Comparison of ENCODE assay signal across 1 cellular context in the genomic region with DNA sequence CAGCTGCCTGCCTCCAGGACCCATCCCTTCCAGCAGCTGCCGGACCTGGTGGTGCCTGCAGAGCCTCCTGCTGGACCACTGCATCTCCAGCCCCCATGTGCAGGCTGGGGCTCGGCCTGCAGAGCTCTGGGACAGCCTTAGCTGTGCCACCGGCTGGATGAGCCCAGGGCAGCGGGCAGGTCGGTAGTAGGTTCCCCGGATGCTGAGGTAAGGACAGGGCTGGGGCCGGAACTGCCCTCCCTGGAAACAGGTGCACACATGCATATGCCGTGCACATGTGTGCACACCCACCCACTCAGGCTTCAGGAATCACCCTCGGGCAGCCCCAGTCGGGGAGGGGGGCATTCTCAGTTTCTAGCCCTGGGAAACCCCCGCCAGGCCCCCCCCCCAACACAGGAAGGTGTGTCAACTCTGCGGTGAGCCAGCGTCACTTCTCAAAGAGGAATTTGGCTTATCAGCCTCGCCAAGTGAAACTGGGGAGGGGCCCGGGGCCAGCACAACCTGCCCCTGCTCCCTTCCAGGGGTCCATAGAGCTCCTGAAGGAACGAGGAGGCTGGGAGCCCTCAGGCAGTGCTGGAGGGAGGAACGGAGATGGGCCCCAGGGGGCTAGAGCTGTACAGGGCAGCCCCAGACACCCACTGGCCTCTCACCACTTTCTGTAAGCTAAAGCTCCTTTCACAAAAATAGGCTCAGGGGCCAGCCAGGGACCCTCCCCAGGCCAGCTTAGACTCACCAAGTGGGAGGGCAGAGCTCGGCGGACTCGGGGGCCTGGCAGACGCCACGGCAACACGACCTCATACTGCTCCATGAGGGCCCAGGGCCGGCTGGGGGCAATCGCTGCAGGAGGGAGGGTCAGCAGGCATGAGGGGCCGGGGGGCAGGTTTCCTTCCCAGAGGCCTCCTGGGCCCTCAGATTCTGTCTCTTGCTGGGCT.
TF ChIP-seq lines count a peak whose summit lies in the region.

No MANE protein-coding gene starts in this region.

TF ChIP-seq in K562, 482 proteins besides CTCF, POLR2A, EP300 and RAD21 (continued from another document and continues in another):
- TF ChIP-seq, protein P1, sequence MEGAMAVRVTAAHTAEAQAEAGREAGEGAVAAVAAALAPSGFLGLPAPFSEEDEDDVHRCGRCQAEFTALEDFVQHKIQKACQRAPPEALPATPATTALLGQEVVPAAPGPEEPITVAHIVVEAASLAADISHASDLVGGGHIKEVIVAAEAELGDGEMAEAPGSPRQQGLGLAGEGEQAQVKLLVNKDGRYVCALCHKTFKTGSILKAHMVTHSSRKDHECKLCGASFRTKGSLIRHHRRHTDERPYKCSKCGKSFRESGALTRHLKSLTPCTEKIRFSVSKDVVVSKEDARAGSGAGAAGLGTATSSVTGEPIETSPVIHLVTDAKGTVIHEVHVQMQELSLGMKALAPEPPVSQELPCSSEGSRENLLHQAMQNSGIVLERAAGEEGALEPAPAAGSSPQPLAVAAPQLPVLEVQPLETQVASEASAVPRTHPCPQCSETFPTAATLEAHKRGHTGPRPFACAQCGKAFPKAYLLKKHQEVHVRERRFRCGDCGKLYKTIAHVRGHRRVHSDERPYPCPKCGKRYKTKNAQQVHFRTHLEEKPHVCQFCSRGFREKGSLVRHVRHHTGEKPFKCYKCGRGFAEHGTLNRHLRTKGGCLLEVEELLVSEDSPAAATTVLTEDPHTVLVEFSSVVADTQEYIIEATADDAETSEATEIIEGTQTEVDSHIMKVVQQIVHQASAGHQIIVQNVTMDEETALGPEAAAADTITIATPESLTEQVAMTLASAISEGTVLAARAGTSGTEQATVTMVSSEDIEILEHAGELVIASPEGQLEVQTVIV (CRISPR knock-in tag; IDR thresholded peaks at IDR 0.05; ENCODE audit: borderline replicate concordance): no peak
- no peak for TF ChIP-seq ZNF316 (IDR thresholded peaks at IDR 0.05)
- no peak for TF ChIP-seq SRF (CRISPR knock-in tag; IDR thresholded peaks at IDR 0.05)
- TF ChIP-seq NELFE (IDR thresholded peaks at IDR 0.05; ENCODE audit: insufficient read depth, insufficient read length): no peak
- no peak for TF ChIP-seq ZBTB11 (CRISPR knock-in tag; IDR thresholded peaks at IDR 0.05)
- no peak for TF ChIP-seq SPI1 (IDR thresholded peaks at IDR 0.05; ENCODE audit: borderline replicate concordance, low read depth, low read length)
- TF ChIP-seq SRSF1 (IDR thresholded peaks at IDR 0.05; ENCODE audit: low read depth, low read length): no peak
- TF ChIP-seq CREM (IDR thresholded peaks at IDR 0.05; ENCODE audit: low read depth): peak; percentile 73
- TF ChIP-seq NR4A1 (CRISPR knock-in tag; IDR thresholded peaks at IDR 0.05): no peak
- TF ChIP-seq NR4A1 (tag; IDR thresholded peaks at IDR 0.05): no peak
- no peak for TF ChIP-seq RBM17 (IDR thresholded peaks at IDR 0.05; ENCODE audit: borderline replicate concordance, low read depth, low read length)
- TF ChIP-seq CXXC5 (CRISPR knock-in tag; IDR thresholded peaks at IDR 0.05): 0 out of 2 replicates have a peak, but pooled peaks have one; percentile 26
- no peak for TF ChIP-seq SFPQ (IDR thresholded peaks at IDR 0.05; ENCODE audit: low read depth, low read length)
- TF ChIP-seq XRCC3 (IDR thresholded peaks at IDR 0.05): no peak
- no peak for TF ChIP-seq KAT7 (CRISPR knock-in tag; IDR thresholded peaks at IDR 0.05; ENCODE audit: borderline replicate concordance)
- TF ChIP-seq DLX4 (CRISPR knock-in tag; IDR thresholded peaks at IDR 0.05): no peak
- no peak for TF ChIP-seq ZNF785 (CRISPR knock-in tag; IDR thresholded peaks at IDR 0.05)
- TF ChIP-seq ZNF146 (CRISPR knock-in tag; IDR thresholded peaks at IDR 0.05; ENCODE audit: unreplicated experiment): no peak
- no peak for TF ChIP-seq TBP (optimal IDR thresholded peaks at IDR 0.05; ENCODE audit: low read depth, low read length)
- TF ChIP-seq EGR1 (conservative IDR thresholded peaks at IDR 0.05): no peak
- TF ChIP-seq, protein P2, sequence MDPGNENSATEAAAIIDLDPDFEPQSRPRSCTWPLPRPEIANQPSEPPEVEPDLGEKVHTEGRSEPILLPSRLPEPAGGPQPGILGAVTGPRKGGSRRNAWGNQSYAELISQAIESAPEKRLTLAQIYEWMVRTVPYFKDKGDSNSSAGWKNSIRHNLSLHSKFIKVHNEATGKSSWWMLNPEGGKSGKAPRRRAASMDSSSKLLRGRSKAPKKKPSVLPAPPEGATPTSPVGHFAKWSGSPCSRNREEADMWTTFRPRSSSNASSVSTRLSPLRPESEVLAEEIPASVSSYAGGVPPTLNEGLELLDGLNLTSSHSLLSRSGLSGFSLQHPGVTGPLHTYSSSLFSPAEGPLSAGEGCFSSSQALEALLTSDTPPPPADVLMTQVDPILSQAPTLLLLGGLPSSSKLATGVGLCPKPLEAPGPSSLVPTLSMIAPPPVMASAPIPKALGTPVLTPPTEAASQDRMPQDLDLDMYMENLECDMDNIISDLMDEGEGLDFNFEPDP (CRISPR knock-in tag; IDR thresholded peaks at IDR 0.05): no peak
- TF ChIP-seq ZNF354B (CRISPR knock-in tag; IDR thresholded peaks at IDR 0.05): no peak
- no peak for TF ChIP-seq MEF2A (IDR thresholded peaks at IDR 0.05; ENCODE audit: control insufficient read depth, low read depth, low read length)
- TF ChIP-seq MNT (conservative IDR thresholded peaks at IDR 0.05): 0 out of 4 replicates have a peak, but pooled peaks of 1 of the 2 experiments have one; percentile 21
- TF ChIP-seq MYBL2 (IDR thresholded peaks at IDR 0.05; ENCODE audit: low read depth): no peak
- TF ChIP-seq MYBL2 (CRISPR knock-in tag; IDR thresholded peaks at IDR 0.05; ENCODE audit: borderline replicate concordance): no peak
- TF ChIP-seq ZEB2 (IDR thresholded peaks at IDR 0.05): peak; percentile 56; the same call in 1 of the 2 replicates
- no peak for TF ChIP-seq SMAD3 (CRISPR knock-in tag; conservative IDR thresholded peaks at IDR 0.05)
- TF ChIP-seq PRPF4 (IDR thresholded peaks at IDR 0.05; ENCODE audit: insufficient read depth, low read depth, low read length, poor library complexity, severe bottlenecking): no peak
- no peak for TF ChIP-seq TAF9B (IDR thresholded peaks at IDR 0.05; ENCODE audit: partially characterized antibody)
- TF ChIP-seq KDM4B (IDR thresholded peaks at IDR 0.05; ENCODE audit: borderline replicate concordance in 2 of 2, low read depth in 1 of 2): no peak
- no peak for TF ChIP-seq RBBP5 (IDR thresholded peaks at IDR 0.05; ENCODE audit: borderline replicate concordance, insufficient read depth, low read length, poor library complexity, severe bottlenecking)
- TF ChIP-seq, protein P3, sequence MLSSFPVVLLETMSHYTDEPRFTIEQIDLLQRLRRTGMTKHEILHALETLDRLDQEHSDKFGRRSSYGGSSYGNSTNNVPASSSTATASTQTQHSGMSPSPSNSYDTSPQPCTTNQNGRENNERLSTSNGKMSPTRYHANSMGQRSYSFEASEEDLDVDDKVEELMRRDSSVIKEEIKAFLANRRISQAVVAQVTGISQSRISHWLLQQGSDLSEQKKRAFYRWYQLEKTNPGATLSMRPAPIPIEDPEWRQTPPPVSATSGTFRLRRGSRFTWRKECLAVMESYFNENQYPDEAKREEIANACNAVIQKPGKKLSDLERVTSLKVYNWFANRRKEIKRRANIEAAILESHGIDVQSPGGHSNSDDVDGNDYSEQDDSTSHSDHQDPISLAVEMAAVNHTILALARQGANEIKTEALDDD (IDR thresholded peaks at IDR 0.05): no peak
- TF ChIP-seq GTF2F1 (IDR thresholded peaks at IDR 0.05; ENCODE audit: low read depth, low read length): no peak
- no peak for TF ChIP-seq BCOR (IDR thresholded peaks at IDR 0.05)
- no peak for TF ChIP-seq JUNB (CRISPR knock-in tag; conservative IDR thresholded peaks at IDR 0.05)
- 0 out of 2 replicates have a peak, but pooled peaks have one; percentile 37 for TF ChIP-seq SMARCA4 (IDR thresholded peaks at IDR 0.05)
- no peak for TF ChIP-seq ZNF311 (CRISPR knock-in tag; IDR thresholded peaks at IDR 0.05)
- TF ChIP-seq ARID1B (IDR thresholded peaks at IDR 0.05): peak; percentile 69
- TF ChIP-seq SMARCE1 (IDR thresholded peaks at IDR 0.05): 0 out of 2 replicates have a peak, but pooled peaks have one; percentile 22
- TF ChIP-seq CCAR2 (IDR thresholded peaks at IDR 0.05; ENCODE audit: low read depth, low read length): no peak
- no peak for TF ChIP-seq ZNF408 (CRISPR knock-in tag; IDR thresholded peaks at IDR 0.05; ENCODE audit: low read depth)
- TF ChIP-seq CREB1 (IDR thresholded peaks at IDR 0.05): no peak
- TF ChIP-seq CREB1 (CRISPR knock-in tag; IDR thresholded peaks at IDR 0.05): no peak
- peak; percentile 59; the same call in 1 of the 2 replicates for TF ChIP-seq TEAD4 (IDR thresholded peaks at IDR 0.05; ENCODE audit: low read length)
- TF ChIP-seq TEAD4 (CRISPR knock-in tag; IDR thresholded peaks at IDR 0.05; ENCODE audit: borderline replicate concordance): no peak
- TF ChIP-seq PPARD (CRISPR knock-in tag; IDR thresholded peaks at IDR 0.05): no peak
- TF ChIP-seq ZNF224 (CRISPR knock-in tag; IDR thresholded peaks at IDR 0.05): no peak
- TF ChIP-seq HMG20A (CRISPR knock-in tag; conservative IDR thresholded peaks at IDR 0.05): no peak
- no peak for TF ChIP-seq MBD2 (IDR thresholded peaks at IDR 0.05; ENCODE audit: borderline replicate concordance, low read depth)
- TF ChIP-seq ZBTB17 (CRISPR knock-in tag; IDR thresholded peaks at IDR 0.05): no peak
- 0 out of 2 replicates have a peak, but pooled peaks have one; percentile 25 for TF ChIP-seq ZNF12 (CRISPR knock-in tag; IDR thresholded peaks at IDR 0.05)
- no peak for TF ChIP-seq KAT8 (IDR thresholded peaks at IDR 0.05; ENCODE audit: low read depth)
- TF ChIP-seq, protein P4, sequence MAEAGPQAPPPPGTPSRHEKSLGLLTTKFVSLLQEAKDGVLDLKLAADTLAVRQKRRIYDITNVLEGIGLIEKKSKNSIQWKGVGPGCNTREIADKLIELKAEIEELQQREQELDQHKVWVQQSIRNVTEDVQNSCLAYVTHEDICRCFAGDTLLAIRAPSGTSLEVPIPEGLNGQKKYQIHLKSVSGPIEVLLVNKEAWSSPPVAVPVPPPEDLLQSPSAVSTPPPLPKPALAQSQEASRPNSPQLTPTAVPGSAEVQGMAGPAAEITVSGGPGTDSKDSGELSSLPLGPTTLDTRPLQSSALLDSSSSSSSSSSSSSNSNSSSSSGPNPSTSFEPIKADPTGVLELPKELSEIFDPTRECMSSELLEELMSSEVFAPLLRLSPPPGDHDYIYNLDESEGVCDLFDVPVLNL (CRISPR knock-in tag; IDR thresholded peaks at IDR 0.05; ENCODE audit: low read depth): no peak
- TF ChIP-seq GTF2E2 (tag; IDR thresholded peaks at IDR 0.05): no peak
- TF ChIP-seq CC2D1A (IDR thresholded peaks at IDR 0.05): no peak
- no peak for TF ChIP-seq CBX1 (IDR thresholded peaks at IDR 0.05; ENCODE audit: low read depth)
- TF ChIP-seq CEBPG (CRISPR knock-in tag; IDR thresholded peaks at IDR 0.05): no peak
- no peak for TF ChIP-seq CEBPG (tag; conservative IDR thresholded peaks at IDR 0.05 in 1 of 2, IDR thresholded peaks at IDR 0.05 in 1 of 2)
- no peak for TF ChIP-seq TAF1 (IDR thresholded peaks at IDR 0.05; ENCODE audit: control insufficient read depth, extremely low read depth, insufficient read depth, low read length, severe bottlenecking)
